In genomic region chr20:53245581-53245980, GRCh38 we compare ENCODE assay signal across 26 cellular contexts.
"Had no signal": no experiment of that assay in that cellular context is flagged by ENCODE, and none has a peak within 500 bp of the region (broad histone marks: within the 10 kb centered on the region; RNA-seq: fewer than 3 reads in every experiment).

No MANE protein-coding gene starts in this region.

- FAIRE-seq: bronchial epithelial cell, kidney had no signal

- H3K27me3 ChIP-seq: foreskin keratinocyte, heart left ventricle, right lobe of liver, testis, transverse colon had no signal

- H3K36me3 Mint-ChIP-seq: activated naive CD8-positive, alpha-beta T cell; immature natural killer cell; natural killer cell had no signal

- DNase-seq: activated CD4-positive, alpha-beta T cell treated with anti-CD3 and anti-CD28 coated beads for 36 hours; activated CD4-positive, CD25-positive, alpha-beta regulatory T cell; activated effector memory CD4-positive, alpha-beta T cell treated with Interleukin-2 at 50 U/mL for 16 hours; activated naive CD4-positive, alpha-beta T cell treated with Interleukin-2 at 50 U/mL for 16 hours; anterior cingulate cortex; foreskin keratinocyte; heart left ventricle; hypothalamus; immature natural killer cell; kidney; left colon; mesenchymal stem cell; natural killer cell; right lobe of liver; stimulated activated CD4-positive, alpha-beta T cell treated with anti-CD3 and anti-CD28 coated beads, Interleukin-12 subunit alpha, Interleukin-12 subunit beta, amount 100 ng/mL, for 4 hours; stimulated activated CD4-positive, alpha-beta T cell treated with anti-CD3 and anti-CD28 coated beads, Interleukin-4, amount 100 ng/mL, for 1 hour; stimulated activated naive CD8-positive, alpha-beta T cell treated with anti-CD3 and anti-CD28 coated beads, Interleukin-15, Interleukin-2, amounts not matched to agents 100 U/mL and 50 U/mL, for 24 hours; testis; transverse colon had no signal

- H3K9me3 Mint-ChIP-seq: central memory CD8-positive, alpha-beta T cell; dendritic cell treated with granulocyte-macrophage colony-stimulating factor and Interleukin-4, amounts not matched to agents 40 ng/mL and 50 ng/mL, for 4 days; immature natural killer cell; natural killer cell had no signal

- H3K4me3 ChIP-seq: esophagus muscularis mucosa, heart left ventricle, right lobe of liver, skin epidermis, testis, transverse colon had no signal

- ATAC-seq: activated CD4-positive, alpha-beta T cell treated with anti-CD3 and anti-CD28 coated beads for 36 hours; foreskin keratinocyte; heart left ventricle; left colon; natural killer cell; stimulated activated naive CD8-positive, alpha-beta T cell treated with anti-CD3 and anti-CD28 coated beads, Interleukin-15, Interleukin-2, amounts not matched to agents 100 U/mL and 50 U/mL, for 24 hours had no signal

- H3K36me3 ChIP-seq: esophagus muscularis mucosa, heart left ventricle, neutrophil, right lobe of liver, transverse colon had no signal

- H3K4me1 ChIP-seq: esophagus muscularis mucosa, foreskin keratinocyte, right lobe of liver, testis, transverse colon had no signal

- H3K4me3 Mint-ChIP-seq: activated CD4-positive, alpha-beta T cell treated with anti-CD3 and anti-CD28 coated beads for 36 hours; activated naive CD8-positive, alpha-beta T cell; central memory CD8-positive, alpha-beta T cell; dendritic cell treated with granulocyte-macrophage colony-stimulating factor and Interleukin-4, amounts not matched to agents 40 ng/mL and 50 ng/mL, for 4 days; immature natural killer cell; natural killer cell had no signal

- H3K4me1 Mint-ChIP-seq: central memory CD8-positive, alpha-beta T cell; immature natural killer cell; natural killer cell had no signal

- H3K27ac ChIP-seq: esophagus muscularis mucosa, foreskin keratinocyte, heart left ventricle, neutrophil, right lobe of liver, skin epidermis, testis, transverse colon had no signal

- H3K9me3 ChIP-seq: esophagus muscularis mucosa, heart left ventricle, neutrophil, right lobe of liver, testis, transverse colon had no signal

- H3K27ac Mint-ChIP-seq: activated CD4-positive, alpha-beta T cell treated with anti-CD3 and anti-CD28 coated beads for 36 hours; activated naive CD8-positive, alpha-beta T cell; dendritic cell treated with granulocyte-macrophage colony-stimulating factor and Interleukin-4, amounts not matched to agents 40 ng/mL and 50 ng/mL, for 4 days; immature natural killer cell; natural killer cell had no signal
